17 cellular contexts compared by ENCODE assay signal in the genomic region with DNA sequence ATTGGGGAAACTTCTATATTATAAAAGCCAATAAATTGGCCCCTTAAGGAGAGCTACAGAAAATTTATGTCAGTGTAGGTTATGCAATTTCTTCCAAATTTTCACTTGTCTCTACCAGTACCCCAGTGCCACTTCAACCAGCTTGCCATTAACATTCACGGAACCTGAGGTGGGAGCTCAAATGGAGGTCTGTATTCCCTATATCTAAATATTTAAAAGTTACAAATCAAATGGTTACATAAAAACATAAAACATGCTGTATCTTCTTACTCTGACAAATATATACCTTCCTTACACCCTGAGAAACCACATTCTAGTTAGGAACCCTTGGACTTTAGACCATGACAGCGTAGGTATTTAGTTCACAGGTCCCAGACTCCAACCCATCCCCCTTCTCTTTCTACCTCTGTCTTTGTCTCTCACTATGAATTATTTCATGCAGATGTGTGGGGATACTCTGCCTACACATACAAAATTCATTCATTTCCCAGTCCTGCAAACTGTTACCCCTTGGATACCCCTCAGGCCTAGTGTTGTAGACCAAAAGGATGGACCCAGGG.
DNase-seq lines count a peak whose midpoint lies in the region; ATAC-seq, FAIRE-seq and TF ChIP-seq lines count a peak whose summit lies in the region.
"Had no signal": no experiment of that assay in that cellular context is flagged by ENCODE, and none has a peak within 500 bp of the region (broad histone marks: within the 10 kb centered on the region; RNA-seq: fewer than 3 reads in every experiment).

No MANE protein-coding gene starts in this region.

- H3K4me1 ChIP-seq in HepG2 (ENCODE audit: insufficient read depth, low read length) = peaks cover 37% of the 10 kb centered on the region
- H3K4me1 ChIP-seq in right lobe of liver = no peaks in the 10 kb centered on the region
- H3K4me1 ChIP-seq in hepatocyte (ENCODE audit: insufficient read depth) = peaks cover 19% of the 10 kb centered on the region
- H3K4me1 ChIP-seq in GM23338 (ENCODE audit: insufficient read depth) = no peaks in the 10 kb centered on the region
- H3K4me1 ChIP-seq: BLaER1, HAP-1 had no signal

- H3K4me2 ChIP-seq in HepG2 (ENCODE audit: low read depth, low read length) = peak overlapping the region; percentile 25
- H3K4me2 ChIP-seq in hepatocyte = peak overlapping the region; percentile 48
- no peak overlapping the region for H3K4me2 ChIP-seq in GM23338
- H3K4me2 ChIP-seq: BLaER1 had no signal

- peak; percentile 36 for FAIRE-seq in HepG2 (lab: Jason Lieb, UNC)

- H3K27ac ChIP-seq in HepG2 (ENCODE audit: extremely low read length, insufficient read depth, low read length) = no peak overlapping the region
- H3K27ac ChIP-seq in right lobe of liver = no peak overlapping the region
- H3K27ac ChIP-seq in hepatocyte = peak overlapping the region; percentile 74
- no peak overlapping the region for H3K27ac ChIP-seq in GM23338 (ENCODE audit: low read depth)
- H3K27ac ChIP-seq: 22Rv1, BLaER1 had no signal

- no peak overlapping the region for H3K9ac ChIP-seq in HepG2 (ENCODE audit: insufficient read depth, low read depth, low read length)
- H3K9ac ChIP-seq: BLaER1 had no signal

- H3K79me2 ChIP-seq in HepG2 (ENCODE audit: insufficient read depth, low read length) (no peaks in the 10 kb centered on the region), hepatocyte (no peaks in the 10 kb centered on the region), GM23338 (replicated peaks; ENCODE audit: insufficient read depth) (no peaks in the 10 kb centered on the region)

- H3K36me3 Mint-ChIP-seq in GM23338 (ENCODE audit: low read depth) = peaks cover 3% of the 10 kb centered on the region; the same call in 2 of the 3 replicates
- H3K36me3 Mint-ChIP-seq: CD4-positive, alpha-beta memory T cell had no signal

- no peak for TF ChIP-seq POLR2A in HepG2 (IDR thresholded peaks at IDR 0.05; ENCODE audit: insufficient read depth in 1 of 2, low read depth in 2 of 2, low read length in 2 of 2)
- TF ChIP-seq POLR2A in right lobe of liver (IDR thresholded peaks at IDR 0.05) = no peak

- ATAC-seq in HepG2 = peak; percentile 75
- no peak for ATAC-seq in right lobe of liver
- ATAC-seq in GM23338 = no peak

- H4K20me1 ChIP-seq in HepG2 (ENCODE audit: insufficient read depth, low read length) (no peaks in the 10 kb centered on the region), hepatocyte (ENCODE audit: insufficient read depth, poor library complexity, severe bottlenecking) (no peaks in the 10 kb centered on the region), GM23338 (replicated peaks; ENCODE audit: insufficient read depth) (no peaks in the 10 kb centered on the region)
- H4K20me1 ChIP-seq: BLaER1 had no signal

- H3K4me3 ChIP-seq in HepG2 (replicated peaks in 1 of 3; ENCODE audit: insufficient read depth in 1 of 3, low read depth in 2 of 3, low read length in 3 of 3) = no peak overlapping the region
- no peak overlapping the region for H3K4me3 ChIP-seq in right lobe of liver
- no peak overlapping the region for H3K4me3 ChIP-seq in hepatocyte
- H3K4me3 ChIP-seq in GM23338 = no peak overlapping the region
- H3K4me3 ChIP-seq: BLaER1, HAP-1 had no signal

- H3K4me1 Mint-ChIP-seq in GM23338 = no peaks in the 10 kb centered on the region; the same call in 2 of the 3 replicates
- H3K4me1 Mint-ChIP-seq: CD14-positive monocyte; CD4-positive, alpha-beta memory T cell; IgD-negative memory B cell had no signal

- H3F3A ChIP-seq in GM23338 (replicated peaks; ENCODE audit: low read depth) = no peaks in the 10 kb centered on the region

- no peaks in the 10 kb centered on the region for H3K27me3 Mint-ChIP-seq in GM23338 (ENCODE audit: insufficient read depth, low read depth, poor library complexity)
- H3K27me3 Mint-ChIP-seq: CD4-positive, alpha-beta memory T cell; IgD-negative memory B cell had no signal

- POLR2A ChIA-PET in HepG2 (lab: Yijun Ruan, JAX) = no interaction called here

- in situ Hi-C loops in HepG2 (cut with HindIII; ENCODE audit: extremely low pct_ligation_motif_present, low pct_unique_long_range_greater_than_20kb) = no loop called here

- TF ChIP-seq CTCF in HepG2 (CRISPR knock-in tag; IDR thresholded peaks at IDR 0.05) = no peak
- TF ChIP-seq CTCF in right lobe of liver (IDR thresholded peaks at IDR 0.05) = no peak
- no peak for TF ChIP-seq CTCF in hepatocyte (IDR thresholded peaks at IDR 0.05; ENCODE audit: poor library complexity)
- TF ChIP-seq CTCF in GM23338 (conservative IDR thresholded peaks at IDR 0.05; ENCODE audit: low read depth in 2 of 2) = no peak

- intact Hi-C loops in HepG2 (cut with micrococcal nuclease; ENCODE audit: unreplicated experiment) (no loop called here), right lobe of liver (cut with DNase I) (no loop called here)

- H3K9me3 Mint-ChIP-seq in GM23338 = peaks cover 3% of the 10 kb centered on the region; the same call in 1 of the 3 replicates
- H3K9me3 Mint-ChIP-seq: IgD-negative memory B cell had no signal

- WGBS in HepG2 (ENCODE audit: low lambda C conversion rate) = 58% methylated on average over 2 of the region's 2 CpGs
- WGBS in right lobe of liver (ENCODE audit: insufficient coverage, low coverage, low lambda C conversion rate, missing lambda C conversion rate) = 74% methylated on average over 2 of the region's 2 CpGs
- WGBS in hepatocyte (ENCODE audit: low lambda C conversion rate, missing lambda C conversion rate) = 83% methylated on average over 2 of the region's 2 CpGs

- CTCF ChIA-PET in HepG2 (lab: Yijun Ruan, JAX; ENCODE audit: low intra/inter-chr PET ratio, low total read pairs) = no interaction called here

- no peak overlapping the region for H3K27ac Mint-ChIP-seq in GM23338
- H3K27ac Mint-ChIP-seq: CD4-positive, alpha-beta memory T cell; IgD-negative memory B cell had no signal

- H3K27me3 ChIP-seq in HepG2 (ENCODE audit: control insufficient read depth in 1 of 2, insufficient read depth in 2 of 2, low read length in 2 of 2) (no peaks in the 10 kb centered on the region), right lobe of liver (no peaks in the 10 kb centered on the region), hepatocyte (no peaks in the 10 kb centered on the region), GM23338 (ENCODE audit: insufficient read depth) (no peaks in the 10 kb centered on the region)
- H3K27me3 ChIP-seq: BLaER1 had no signal

- TF ChIP-seq RAD21 in HepG2 (CRISPR knock-in tag; IDR thresholded peaks at IDR 0.05) = no peak

- H2AFZ ChIP-seq in HepG2 (ENCODE audit: low read length) = no peak overlapping the region
- no peak overlapping the region for H2AFZ ChIP-seq in hepatocyte
- H2AFZ ChIP-seq in GM23338 = no peak overlapping the region

- H3K36me3 ChIP-seq in HepG2 (replicated peaks in 1 of 2; ENCODE audit: control insufficient read depth in 1 of 2, insufficient read depth in 2 of 2, low read length in 2 of 2) = no peaks in the 10 kb centered on the region
- no peaks in the 10 kb centered on the region for H3K36me3 ChIP-seq in right lobe of liver
- no peaks in the 10 kb centered on the region for H3K36me3 ChIP-seq in hepatocyte (replicated peaks; ENCODE audit: insufficient read depth, low read depth)
- no peaks in the 10 kb centered on the region for H3K36me3 ChIP-seq in GM23338 (ENCODE audit: insufficient read depth)
- H3K36me3 ChIP-seq: BLaER1, HAP-1 had no signal

- BruUV-seq in HepG2 (replicated peaks; lab: Mats Ljungman, UMichigan) = no TSS peak

- DNase-seq in HepG2 (ENCODE audit: low spot score) (peak; percentile 75), right lobe of liver (no peak), hepatocyte (ENCODE audit: low spot score) (peak; percentile 58), renal cortical epithelial cell (ENCODE audit: low read depth) (peak; percentile 25), NCI-H187 (lab: John Stamatoyannopoulos, UW) (no peak), GM23338 (ENCODE audit: low spot score) (no peak)
- DNase-seq in effector CD8-positive, alpha-beta T cell (lab: John Stamatoyannopoulos, UW) = no peak
- DNase-seq: Calu3; CD4-positive, alpha-beta memory T cell; DMS79 treated with DMSO at 0.1 percent for 48 hours; GF-D8; KBM-7 had no signal

- H3K9me2 ChIP-seq in hepatocyte (replicated peaks; ENCODE audit: insufficient read depth) (no peaks in the 10 kb centered on the region), GM23338 (ENCODE audit: insufficient read depth) (no peaks in the 10 kb centered on the region)

- no peaks in the 10 kb centered on the region for H3K9me3 ChIP-seq in HepG2 (ENCODE audit: low read length)
- H3K9me3 ChIP-seq in right lobe of liver = no peaks in the 10 kb centered on the region
- no peaks in the 10 kb centered on the region for H3K9me3 ChIP-seq in hepatocyte (ENCODE audit: low read depth)
- H3K9me3 ChIP-seq: BLaER1, HAP-1 had no signal

- no peak overlapping the region for H3K4me3 Mint-ChIP-seq in GM23338
- H3K4me3 Mint-ChIP-seq: CD14-positive monocyte; CD4-positive, alpha-beta memory T cell; IgD-negative memory B cell had no signal

- TF ChIP-seq EP300 in HepG2 (IDR thresholded peaks at IDR 0.05; ENCODE audit: low read depth in 2 of 2, low read length in 2 of 2) (0 out of 4 replicates have a peak, but pooled peaks of 1 of the 2 experiments have one; percentile 17), HepG2 (CRISPR knock-in tag; IDR thresholded peaks at IDR 0.05; ENCODE audit: borderline replicate concordance) (no peak)

TF ChIP-seq in HepG2, 621 proteins besides CTCF, POLR2A, EP300 and RAD21 (continues in another document):
- TF ChIP-seq ZFP82 (CRISPR knock-in tag; IDR thresholded peaks at IDR 0.05; ENCODE audit: borderline replicate concordance) = no peak
- no peak for TF ChIP-seq TBX2 (CRISPR knock-in tag; IDR thresholded peaks at IDR 0.05; ENCODE audit: borderline replicate concordance)
- TF ChIP-seq ZNF558 (CRISPR knock-in tag; IDR thresholded peaks at IDR 0.05; ENCODE audit: borderline replicate concordance) = peak; percentile 36; the same call in 1 of the 2 replicates
- TF ChIP-seq SP140L (CRISPR knock-in tag; IDR thresholded peaks at IDR 0.05; ENCODE audit: borderline replicate concordance) = no peak
- peak; percentile 77 for TF ChIP-seq NCOR1 (IDR thresholded peaks at IDR 0.05; ENCODE audit: borderline replicate concordance, low read length)
- no peak for TF ChIP-seq CREB1 (IDR thresholded peaks at IDR 0.05)
- TF ChIP-seq CREB1 (CRISPR knock-in tag; IDR thresholded peaks at IDR 0.05) = no peak
- TF ChIP-seq ZNF34 (CRISPR knock-in tag; IDR thresholded peaks at IDR 0.05; ENCODE audit: borderline replicate concordance) = no peak

TF ChIP-seq in GM23338, 12 proteins besides CTCF, POLR2A, EP300 and RAD21:
- TF ChIP-seq ZNF331 (CRISPR knock-in tag; IDR thresholded peaks at IDR 0.05; ENCODE audit: low read depth) = no peak
- TF ChIP-seq EZH2 (IDR thresholded peaks at IDR 0.05; ENCODE audit: low read depth, unreplicated experiment) = no peak
- TF ChIP-seq CREB1 (CRISPR knock-in tag; IDR thresholded peaks at IDR 0.05; ENCODE audit: low read depth) = no peak

Comparison
In these comparisons a context has a peak if more than half of its experiments do, and no peak if none do; other contexts are left out.
1. DNase-seq: peak in HepG2 (single experiment), hepatocyte (single experiment) and renal cortical epithelial cell (single experiment); none in right lobe of liver (0 of 3), NCI-H187 (0 of 2), GM23338 (single experiment) and effector CD8-positive, alpha-beta T cell (single experiment).